1 cellular context compared by ENCODE assay signal in the genomic region with DNA sequence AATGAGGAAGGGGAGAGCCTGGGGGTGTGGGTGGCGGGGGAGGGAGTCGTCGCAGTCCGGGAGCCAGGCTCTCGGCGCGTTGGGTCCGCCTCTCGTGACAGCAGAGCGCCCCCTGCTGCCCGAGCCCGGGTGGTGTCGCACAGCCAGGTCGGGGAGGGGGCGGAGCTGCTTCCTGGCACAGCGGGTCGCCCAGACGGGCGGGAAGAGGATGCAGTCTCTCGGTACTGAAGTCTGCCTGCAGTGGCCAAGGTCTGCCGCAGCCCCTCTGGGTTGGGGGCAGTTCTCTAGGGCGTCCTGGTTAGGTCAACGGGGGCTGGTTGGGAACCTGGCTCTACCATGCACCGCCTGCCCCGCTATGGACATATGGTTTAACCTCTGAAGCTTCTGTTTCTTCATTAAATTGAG.
TF ChIP-seq lines count a peak whose summit lies in the region.

No MANE protein-coding gene starts in this region.

TF ChIP-seq in HEK293, 187 proteins besides CTCF, POLR2A, EP300 and RAD21 (continued from another document and continues in another):
- TF ChIP-seq, protein P1, sequence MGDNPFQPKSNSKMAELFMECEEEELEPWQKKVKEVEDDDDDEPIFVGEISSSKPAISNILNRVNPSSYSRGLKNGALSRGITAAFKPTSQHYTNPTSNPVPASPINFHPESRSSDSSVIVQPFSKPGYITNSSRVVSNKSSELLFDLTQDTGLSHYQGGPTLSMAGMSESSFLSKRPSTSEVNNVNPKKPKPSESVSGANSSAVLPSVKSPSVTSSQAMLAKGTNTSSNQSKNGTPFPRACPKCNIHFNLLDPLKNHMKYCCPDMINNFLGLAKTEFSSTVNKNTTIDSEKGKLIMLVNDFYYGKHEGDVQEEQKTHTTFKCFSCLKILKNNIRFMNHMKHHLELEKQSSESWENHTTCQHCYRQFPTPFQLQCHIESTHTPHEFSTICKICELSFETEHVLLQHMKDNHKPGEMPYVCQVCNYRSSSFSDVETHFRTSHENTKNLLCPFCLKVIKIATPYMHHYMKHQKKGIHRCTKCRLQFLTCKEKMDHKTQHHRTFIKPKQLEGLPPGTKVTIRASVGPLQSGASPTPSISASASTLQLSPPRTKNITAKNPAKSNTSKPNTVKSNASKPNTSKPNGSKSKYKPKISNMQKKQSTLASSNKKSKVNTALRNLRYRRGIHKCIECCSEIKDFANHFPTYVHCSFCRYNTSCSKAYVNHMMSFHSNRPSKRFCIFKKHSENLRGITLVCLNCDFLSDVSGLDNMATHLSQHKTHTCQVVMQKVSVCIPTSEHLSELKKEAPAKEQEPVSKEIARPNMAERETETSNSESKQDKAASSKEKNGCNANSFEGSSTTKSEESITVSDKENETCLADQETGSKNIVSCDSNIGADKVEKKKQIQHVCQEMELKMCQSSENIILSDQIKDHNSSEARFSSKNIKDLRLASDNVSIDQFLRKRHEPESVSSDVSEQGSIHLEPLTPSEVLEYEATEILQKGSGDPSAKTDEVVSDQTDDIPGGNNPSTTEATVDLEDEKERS (tag by site-specific recombination; IDR thresholded peaks at IDR 0.05), result no peak
- TF ChIP-seq WT1 (tag by site-specific recombination; IDR thresholded peaks at IDR 0.05) (no peak), ZBTB17 (tag by site-specific recombination; IDR thresholded peaks at IDR 0.05) (peak; percentile 52; the same call in 1 of the 2 replicates), ZNF629 (tag by site-specific recombination; IDR thresholded peaks at IDR 0.05) (peak; percentile 35; the same call in 1 of the 2 replicates), ZNF555 (tag by site-specific recombination; conservative IDR thresholded peaks at IDR 0.05) (no peak), ZNF423 (tag by site-specific recombination; IDR thresholded peaks at IDR 0.05) (peak; percentile 61; the same call in 1 of the 2 replicates), ZBTB21 (tag by site-specific recombination; IDR thresholded peaks at IDR 0.05) (no peak), ZNF391 (tag by site-specific recombination; IDR thresholded peaks at IDR 0.05; ENCODE audit: borderline replicate concordance, low read depth) (0 out of 2 replicates have a peak, but pooled peaks have one; percentile 41), ZNF324 (tag by site-specific recombination; IDR thresholded peaks at IDR 0.05) (0 out of 2 replicates have a peak, but pooled peaks have one; percentile 46), KLF10 (tag by site-specific recombination; IDR thresholded peaks at IDR 0.05) (no peak), ZFP3 (tag by site-specific recombination; IDR thresholded peaks at IDR 0.05; ENCODE audit: low read depth) (no peak), EGR2 (tag by site-specific recombination; IDR thresholded peaks at IDR 0.05; ENCODE audit: low read depth) (peak; percentile 79), GLIS2 (tag by site-specific recombination; IDR thresholded peaks at IDR 0.05) (peak; percentile 60; the same call in 1 of the 2 replicates), ZEB2 (tag by site-specific recombination; IDR thresholded peaks at IDR 0.05) (0 out of 2 replicates have a peak, but pooled peaks have one; percentile 54), ZNF501 (tag by site-specific recombination; IDR thresholded peaks at IDR 0.05) (no peak; the same call in 1 of the 2 replicates), ZFP69B (tag by site-specific recombination; IDR thresholded peaks at IDR 0.05) (0 out of 2 replicates have a peak, but pooled peaks have one; percentile 23), ZNF24 (tag by site-specific recombination; IDR thresholded peaks at IDR 0.05) (0 out of 2 replicates have a peak, but pooled peaks have one; percentile 27), ZNF660 (tag by site-specific recombination; IDR thresholded peaks at IDR 0.05) (peak; percentile 29; the same call in 1 of the 2 replicates), KLF9 (tag by site-specific recombination; IDR thresholded peaks at IDR 0.05; ENCODE audit: low read depth) (peak; percentile 89), ZNF404 (tag by site-specific recombination; IDR thresholded peaks at IDR 0.05) (no peak), ZNF654 (tag by site-specific recombination; IDR thresholded peaks at IDR 0.05; ENCODE audit: low read depth) (peak; percentile 76), ZNF624 (tag by site-specific recombination; IDR thresholded peaks at IDR 0.05) (no peak), ZNF596 (tag by site-specific recombination; IDR thresholded peaks at IDR 0.05) (no peak), ZNF2 (tag by site-specific recombination; IDR thresholded peaks at IDR 0.05) (peak; percentile 79; the same call in 1 of the 2 replicates), ZNF658 (tag by site-specific recombination; IDR thresholded peaks at IDR 0.05) (no peak), GFI1B (tag by site-specific recombination; IDR thresholded peaks at IDR 0.05) (no peak), ZIC2 (tag by site-specific recombination; IDR thresholded peaks at IDR 0.05) (peak; percentile 85), HOXC10 (CRISPR knock-in tag; IDR thresholded peaks at IDR 0.05) (no peak), TRIM28 (IDR thresholded peaks at IDR 0.05; ENCODE audit: borderline replicate concordance, low read length) (no peak), GLIS1 (tag by site-specific recombination; IDR thresholded peaks at IDR 0.05) (peak; percentile 71), ZNF175 (tag by site-specific recombination; IDR thresholded peaks at IDR 0.05) (no peak), PATZ1 (tag by site-specific recombination; IDR thresholded peaks at IDR 0.05) (peak; percentile 76), KLF8 (tag by site-specific recombination; IDR thresholded peaks at IDR 0.05) (0 out of 2 replicates have a peak, but pooled peaks have one; percentile 36), SP7 (tag by site-specific recombination; IDR thresholded peaks at IDR 0.05) (0 out of 2 replicates have a peak, but pooled peaks have one; percentile 69), ZNF600 (tag by site-specific recombination; IDR thresholded peaks at IDR 0.05) (no peak), IKZF3 (tag by site-specific recombination; IDR thresholded peaks at IDR 0.05) (peak; percentile 43; the same call in 1 of the 2 replicates), ZNF341 (tag by site-specific recombination; IDR thresholded peaks at IDR 0.05; ENCODE audit: low read depth) (peak; percentile 98), ZBTB48 (tag by site-specific recombination; IDR thresholded peaks at IDR 0.05) (no peak), ZFHX2 (tag by site-specific recombination; conservative IDR thresholded peaks at IDR 0.05) (peak; percentile 92)
- TF ChIP-seq, protein P2, sequence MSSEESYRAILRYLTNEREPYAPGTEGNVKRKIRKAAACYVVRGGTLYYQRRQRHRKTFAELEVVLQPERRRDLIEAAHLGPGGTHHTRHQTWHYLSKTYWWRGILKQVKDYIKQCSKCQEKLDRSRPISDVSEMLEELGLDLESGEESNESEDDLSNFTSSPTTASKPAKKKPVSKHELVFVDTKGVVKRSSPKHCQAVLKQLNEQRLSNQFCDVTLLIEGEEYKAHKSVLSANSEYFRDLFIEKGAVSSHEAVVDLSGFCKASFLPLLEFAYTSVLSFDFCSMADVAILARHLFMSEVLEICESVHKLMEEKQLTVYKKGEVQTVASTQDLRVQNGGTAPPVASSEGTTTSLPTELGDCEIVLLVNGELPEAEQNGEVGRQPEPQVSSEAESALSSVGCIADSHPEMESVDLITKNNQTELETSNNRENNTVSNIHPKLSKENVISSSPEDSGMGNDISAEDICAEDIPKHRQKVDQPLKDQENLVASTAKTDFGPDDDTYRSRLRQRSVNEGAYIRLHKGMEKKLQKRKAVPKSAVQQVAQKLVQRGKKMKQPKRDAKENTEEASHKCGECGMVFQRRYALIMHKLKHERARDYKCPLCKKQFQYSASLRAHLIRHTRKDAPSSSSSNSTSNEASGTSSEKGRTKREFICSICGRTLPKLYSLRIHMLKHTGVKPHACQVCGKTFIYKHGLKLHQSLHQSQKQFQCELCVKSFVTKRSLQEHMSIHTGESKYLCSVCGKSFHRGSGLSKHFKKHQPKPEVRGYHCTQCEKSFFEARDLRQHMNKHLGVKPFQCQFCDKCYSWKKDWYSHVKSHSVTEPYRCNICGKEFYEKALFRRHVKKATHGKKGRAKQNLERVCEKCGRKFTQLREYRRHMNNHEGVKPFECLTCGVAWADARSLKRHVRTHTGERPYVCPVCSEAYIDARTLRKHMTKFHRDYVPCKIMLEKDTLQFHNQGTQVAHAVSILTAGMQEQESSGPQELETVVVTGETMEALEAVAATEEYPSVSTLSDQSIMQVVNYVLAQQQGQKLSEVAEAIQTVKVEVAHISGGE (tag by site-specific recombination; conservative IDR thresholded peaks at IDR 0.05; ENCODE audit: low read depth), result no peak
- TF ChIP-seq, protein P3, sequence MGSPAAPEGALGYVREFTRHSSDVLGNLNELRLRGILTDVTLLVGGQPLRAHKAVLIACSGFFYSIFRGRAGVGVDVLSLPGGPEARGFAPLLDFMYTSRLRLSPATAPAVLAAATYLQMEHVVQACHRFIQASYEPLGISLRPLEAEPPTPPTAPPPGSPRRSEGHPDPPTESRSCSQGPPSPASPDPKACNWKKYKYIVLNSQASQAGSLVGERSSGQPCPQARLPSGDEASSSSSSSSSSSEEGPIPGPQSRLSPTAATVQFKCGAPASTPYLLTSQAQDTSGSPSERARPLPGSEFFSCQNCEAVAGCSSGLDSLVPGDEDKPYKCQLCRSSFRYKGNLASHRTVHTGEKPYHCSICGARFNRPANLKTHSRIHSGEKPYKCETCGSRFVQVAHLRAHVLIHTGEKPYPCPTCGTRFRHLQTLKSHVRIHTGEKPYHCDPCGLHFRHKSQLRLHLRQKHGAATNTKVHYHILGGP (tag by site-specific recombination; IDR thresholded peaks at IDR 0.05), result no peak
- TF ChIP-seq, protein P4, sequence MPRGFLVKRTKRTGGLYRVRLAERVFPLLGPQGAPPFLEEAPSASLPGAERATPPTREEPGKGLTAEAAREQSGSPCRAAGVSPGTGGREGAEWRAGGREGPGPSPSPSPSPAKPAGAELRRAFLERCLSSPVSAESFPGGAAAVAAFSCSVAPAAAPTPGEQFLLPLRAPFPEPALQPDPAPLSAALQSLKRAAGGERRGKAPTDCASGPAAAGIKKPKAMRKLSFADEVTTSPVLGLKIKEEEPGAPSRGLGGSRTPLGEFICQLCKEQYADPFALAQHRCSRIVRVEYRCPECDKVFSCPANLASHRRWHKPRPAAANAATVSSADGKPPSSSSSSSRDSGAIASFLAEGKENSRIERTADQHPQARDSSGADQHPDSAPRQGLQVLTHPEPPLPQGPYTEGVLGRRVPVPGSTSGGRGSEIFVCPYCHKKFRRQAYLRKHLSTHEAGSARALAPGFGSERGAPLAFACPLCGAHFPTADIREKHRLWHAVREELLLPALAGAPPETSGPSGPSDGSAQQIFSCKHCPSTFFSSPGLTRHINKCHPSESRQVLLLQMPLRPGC (tag by site-specific recombination; IDR thresholded peaks at IDR 0.05), result peak; percentile 29; the same call in 1 of the 2 replicates
- TF ChIP-seq, protein P5, sequence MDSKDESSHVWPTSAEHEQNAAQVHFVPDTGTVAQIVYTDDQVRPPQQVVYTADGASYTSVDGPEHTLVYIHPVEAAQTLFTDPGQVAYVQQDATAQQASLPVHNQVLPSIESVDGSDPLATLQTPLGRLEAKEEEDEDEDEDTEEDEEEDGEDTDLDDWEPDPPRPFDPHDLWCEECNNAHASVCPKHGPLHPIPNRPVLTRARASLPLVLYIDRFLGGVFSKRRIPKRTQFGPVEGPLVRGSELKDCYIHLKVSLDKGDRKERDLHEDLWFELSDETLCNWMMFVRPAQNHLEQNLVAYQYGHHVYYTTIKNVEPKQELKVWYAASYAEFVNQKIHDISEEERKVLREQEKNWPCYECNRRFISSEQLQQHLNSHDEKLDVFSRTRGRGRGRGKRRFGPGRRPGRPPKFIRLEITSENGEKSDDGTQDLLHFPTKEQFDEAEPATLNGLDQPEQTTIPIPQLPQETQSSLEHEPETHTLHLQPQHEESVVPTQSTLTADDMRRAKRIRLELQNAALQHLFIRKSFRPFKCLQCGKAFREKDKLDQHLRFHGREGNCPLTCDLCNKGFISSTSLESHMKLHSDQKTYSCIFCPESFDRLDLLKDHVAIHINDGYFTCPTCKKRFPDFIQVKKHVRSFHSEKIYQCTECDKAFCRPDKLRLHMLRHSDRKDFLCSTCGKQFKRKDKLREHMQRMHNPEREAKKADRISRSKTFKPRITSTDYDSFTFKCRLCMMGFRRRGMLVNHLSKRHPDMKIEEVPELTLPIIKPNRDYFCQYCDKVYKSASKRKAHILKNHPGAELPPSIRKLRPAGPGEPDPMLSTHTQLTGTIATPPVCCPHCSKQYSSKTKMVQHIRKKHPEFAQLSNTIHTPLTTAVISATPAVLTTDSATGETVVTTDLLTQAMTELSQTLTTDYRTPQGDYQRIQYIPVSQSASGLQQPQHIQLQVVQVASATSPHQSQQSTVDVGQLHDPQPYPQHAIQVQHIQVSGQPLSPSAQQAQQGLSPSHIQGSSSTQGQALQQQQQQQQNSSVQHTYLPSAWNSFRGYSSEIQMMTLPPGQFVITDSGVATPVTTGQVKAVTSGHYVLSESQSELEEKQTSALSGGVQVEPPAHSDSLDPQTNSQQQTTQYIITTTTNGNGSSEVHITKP (tag by site-specific recombination; IDR thresholded peaks at IDR 0.05), result 0 out of 2 replicates have a peak, but pooled peaks have one; percentile 25
- TF ChIP-seq, protein P6, sequence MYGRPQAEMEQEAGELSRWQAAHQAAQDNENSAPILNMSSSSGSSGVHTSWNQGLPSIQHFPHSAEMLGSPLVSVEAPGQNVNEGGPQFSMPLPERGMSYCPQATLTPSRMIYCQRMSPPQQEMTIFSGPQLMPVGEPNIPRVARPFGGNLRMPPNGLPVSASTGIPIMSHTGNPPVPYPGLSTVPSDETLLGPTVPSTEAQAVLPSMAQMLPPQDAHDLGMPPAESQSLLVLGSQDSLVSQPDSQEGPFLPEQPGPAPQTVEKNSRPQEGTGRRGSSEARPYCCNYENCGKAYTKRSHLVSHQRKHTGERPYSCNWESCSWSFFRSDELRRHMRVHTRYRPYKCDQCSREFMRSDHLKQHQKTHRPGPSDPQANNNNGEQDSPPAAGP (tag by site-specific recombination; IDR thresholded peaks at IDR 0.05), result peak; percentile 43; the same call in 1 of the 2 replicates
- TF ChIP-seq, protein P7, sequence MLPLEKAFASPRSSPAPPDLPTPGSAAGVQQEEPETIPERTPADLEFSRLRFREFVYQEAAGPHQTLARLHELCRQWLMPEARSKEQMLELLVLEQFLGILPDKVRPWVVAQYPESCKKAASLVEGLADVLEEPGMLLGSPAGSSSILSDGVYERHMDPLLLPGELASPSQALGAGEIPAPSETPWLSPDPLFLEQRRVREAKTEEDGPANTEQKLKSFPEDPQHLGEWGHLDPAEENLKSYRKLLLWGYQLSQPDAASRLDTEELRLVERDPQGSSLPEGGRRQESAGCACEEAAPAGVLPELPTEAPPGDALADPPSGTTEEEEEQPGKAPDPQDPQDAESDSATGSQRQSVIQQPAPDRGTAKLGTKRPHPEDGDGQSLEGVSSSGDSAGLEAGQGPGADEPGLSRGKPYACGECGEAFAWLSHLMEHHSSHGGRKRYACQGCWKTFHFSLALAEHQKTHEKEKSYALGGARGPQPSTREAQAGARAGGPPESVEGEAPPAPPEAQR (tag by site-specific recombination; IDR thresholded peaks at IDR 0.05), result no peak
